In the genomic region with DNA sequence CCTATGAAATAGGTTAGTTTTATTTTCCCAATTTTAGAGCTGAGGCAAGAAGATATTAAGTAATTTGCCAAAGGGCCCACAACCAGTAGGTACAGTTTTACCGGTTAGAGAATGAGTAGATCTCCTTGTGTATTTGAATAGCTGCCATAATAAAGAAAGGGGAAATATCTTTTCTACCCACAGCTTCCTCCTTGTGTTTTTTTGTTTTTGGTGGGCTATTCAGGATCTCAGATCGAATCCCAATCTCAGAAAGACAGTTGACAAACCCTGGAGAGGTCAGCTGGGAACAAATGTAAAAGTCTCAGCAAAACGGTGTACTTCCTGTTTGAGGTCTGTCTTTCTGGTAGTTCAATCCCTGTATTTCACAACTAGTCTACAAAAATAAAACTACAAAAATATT, we compare ENCODE assay signal across 9 cellular contexts. TPM values are rescaled to one million over a fixed set of nuclear protein-coding genes. Genes with fewer than 3 reads are reported as not detected.
DNase-seq lines count a peak whose midpoint lies in the region; ATAC-seq, FAIRE-seq and TF ChIP-seq lines count a peak whose summit lies in the region.
"Had no signal": no experiment of that assay in that cellular context is flagged by ENCODE, and none has a peak within 500 bp of the region (broad histone marks: within the 10 kb centered on the region; RNA-seq: fewer than 3 reads in every experiment).

No MANE protein-coding gene starts in this region.

- no peak for DNase-seq in CD4-positive, CD25-positive, alpha-beta regulatory T cell
- no peak for DNase-seq in Peyer's patch
- DNase-seq in left lobe of liver (ENCODE audit: low spot score) = no peak
- no peak for DNase-seq in kidney
- no peak for DNase-seq in esophagus muscularis mucosa (ENCODE audit: extremely low spot score)
- DNase-seq in Caco-2 = no peak
- DNase-seq: NCI-H1105 treated with DMSO at 0.1 percent for 48 hours had no signal

- H3K9me3 Mint-ChIP-seq in CD4-positive, CD25-positive, alpha-beta regulatory T cell = no peaks in the 10 kb centered on the region
- H3K9me3 Mint-ChIP-seq in Caco-2 (ENCODE audit: unreplicated experiment) = no peaks in the 10 kb centered on the region

- peaks cover 19 to 21% (median 20%) of the 10 kb centered on the region in 4 donors for H3K4me1 Mint-ChIP-seq in CD4-positive, CD25-positive, alpha-beta regulatory T cell
- peaks cover 4% of the 10 kb centered on the region for H3K4me1 Mint-ChIP-seq in Caco-2 (ENCODE audit: low read depth, unreplicated experiment)

- no peak overlapping the region for H3K9ac ChIP-seq in kidney (ENCODE audit: low read length in 2 of 2)

- H3K36me3 ChIP-seq in CD4-positive, CD25-positive, alpha-beta regulatory T cell (ENCODE audit: control insufficient read depth, insufficient read depth, low read length) = no peaks in the 10 kb centered on the region
- H3K36me3 ChIP-seq in Peyer's patch (no peaks in the 10 kb centered on the region), kidney (ENCODE audit: control insufficient read depth in 1 of 2, insufficient read depth in 2 of 2, low read length in 2 of 2) (no peaks in the 10 kb centered on the region), esophagus muscularis mucosa (no peaks in the 10 kb centered on the region), Caco-2 (ENCODE audit: control insufficient read depth, insufficient read depth, low read length) (no peaks in the 10 kb centered on the region; the same call in 1 of the 2 replicates)

- H3K4me3 Mint-ChIP-seq in CD4-positive, CD25-positive, alpha-beta regulatory T cell = peak overlapping the region; percentile 11 to 80 (median 59)
- no peak overlapping the region for H3K4me3 Mint-ChIP-seq in Caco-2 (ENCODE audit: unreplicated experiment)

- no peak for TF ChIP-seq POLR2A in Peyer's patch (IDR thresholded peaks at IDR 0.05)
- no peak for TF ChIP-seq POLR2A in esophagus muscularis mucosa (IDR thresholded peaks at IDR 0.05; ENCODE audit: low read depth)

- intact Hi-C loops in kidney (cut with DNase I) = no loop called here
- intact Hi-C loops in esophagus muscularis mucosa (cut with DNase I) = no loop called here
- intact Hi-C loops in Caco-2 (cut with micrococcal nuclease; ENCODE audit: unreplicated experiment) = no loop called here

- CTCF ChIA-PET in Caco-2 (lab: Charles Lee) = no interaction called here

- no TSS peak for BruUV-seq in Caco-2 (replicated peaks; lab: Mats Ljungman, UMichigan)

- H3K27me3 ChIP-seq in CD4-positive, CD25-positive, alpha-beta regulatory T cell (ENCODE audit: control insufficient read depth, insufficient read depth, low read length) = no peaks in the 10 kb centered on the region
- H3K27me3 ChIP-seq in Peyer's patch = no peaks in the 10 kb centered on the region
- no peaks in the 10 kb centered on the region for H3K27me3 ChIP-seq in esophagus muscularis mucosa
- H3K27me3 ChIP-seq in Caco-2 (replicated peaks; ENCODE audit: control insufficient read depth, insufficient read depth, low read length) = no peaks in the 10 kb centered on the region

- no peak for TF ChIP-seq CTCF in Peyer's patch (IDR thresholded peaks at IDR 0.05)
- TF ChIP-seq CTCF in kidney (IDR thresholded peaks at IDR 0.05; ENCODE audit: borderline replicate concordance, extremely low read depth, insufficient read depth) = no peak
- TF ChIP-seq CTCF in esophagus muscularis mucosa (IDR thresholded peaks at IDR 0.05) = no peak
- no peak for TF ChIP-seq CTCF in Caco-2 (IDR thresholded peaks at IDR 0.05; ENCODE audit: insufficient read depth in 1 of 2, low read depth in 1 of 2, low read length in 1 of 2, severe bottlenecking in 1 of 2, unreplicated experiment in 1 of 2)

- peaks cover 4% of the 10 kb centered on the region for H3K36me3 Mint-ChIP-seq in CD4-positive, CD25-positive, alpha-beta regulatory T cell
- no peaks in the 10 kb centered on the region for H3K36me3 Mint-ChIP-seq in Caco-2 (ENCODE audit: insufficient read depth, unreplicated experiment)

- WGBS in esophagus muscularis mucosa = 53% methylated on average over 3 of the region's 3 CpGs

- POLR2A ChIA-PET in Caco-2 (lab: Charles Lee) = no interaction called here

- peak overlapping the region; percentile 86 to 98 (median 91) for H3K27ac Mint-ChIP-seq in CD4-positive, CD25-positive, alpha-beta regulatory T cell
- H3K27ac Mint-ChIP-seq in Caco-2 (ENCODE audit: unreplicated experiment) = no peak overlapping the region

- peak; percentile 13 to 35 for ATAC-seq in CD4-positive, CD25-positive, alpha-beta regulatory T cell (ENCODE audit: low read depth in 2 of 2)
- peak; percentile 30 for ATAC-seq in GM21825 (IDR thresholded peaks at IDR 0.05; ENCODE audit: unreplicated experiment)
- peak; percentile 36 for ATAC-seq in left lobe of liver
- no peak for ATAC-seq in HG03565 (IDR thresholded peaks at IDR 0.05; ENCODE audit: unreplicated experiment)

- peak overlapping the region; percentile 29 for H3K4me3 ChIP-seq in CD4-positive, CD25-positive, alpha-beta regulatory T cell (ENCODE audit: low read depth, low read length)
- H3K4me3 ChIP-seq in Peyer's patch = no peak overlapping the region
- no peak overlapping the region for H3K4me3 ChIP-seq in kidney (ENCODE audit: low read length in 2 of 2)
- H3K4me3 ChIP-seq in esophagus muscularis mucosa = no peak overlapping the region
- H3K4me3 ChIP-seq in Caco-2 (ENCODE audit: low read depth, low read length) = no peak overlapping the region

- no peak for FAIRE-seq in kidney (lab: Jason Lieb, UNC)

- TF ChIP-seq EP300 in esophagus muscularis mucosa (IDR thresholded peaks at IDR 0.05) = no peak

- H3K27ac ChIP-seq in CD4-positive, CD25-positive, alpha-beta regulatory T cell (ENCODE audit: insufficient read depth, low read length, poor library complexity, severe bottlenecking) = peak overlapping the region; percentile 70
- peak overlapping the region; percentile 6 to 60 (median 37) for H3K27ac ChIP-seq in Peyer's patch
- peak overlapping the region in 1 of 2 donors; percentile 30 for H3K27ac ChIP-seq in kidney (ENCODE audit: low read depth in 2 of 2, low read length in 2 of 2)
- H3K27ac ChIP-seq in esophagus muscularis mucosa (replicated peaks in 1 of 4) = peak overlapping the region in 1 of 4 donors; percentile 39

- no peaks in the 10 kb centered on the region for H3K9me3 ChIP-seq in CD4-positive, CD25-positive, alpha-beta regulatory T cell (ENCODE audit: control insufficient read depth in 2 of 2, low read length in 2 of 2)
- H3K9me3 ChIP-seq in Peyer's patch (no peaks in the 10 kb centered on the region), kidney (ENCODE audit: control insufficient read depth in 1 of 2, low read length in 2 of 2) (no peaks in the 10 kb centered on the region), esophagus muscularis mucosa (no peaks in the 10 kb centered on the region), Caco-2 (no peaks in the 10 kb centered on the region)

- peaks cover 8% of the 10 kb centered on the region for H3K4me1 ChIP-seq in CD4-positive, CD25-positive, alpha-beta regulatory T cell (ENCODE audit: control insufficient read depth, insufficient read depth, low read length, poor library complexity, severe bottlenecking)
- H3K4me1 ChIP-seq in Peyer's patch (no peaks in the 10 kb centered on the region), kidney (ENCODE audit: control insufficient read depth in 1 of 2, insufficient read depth in 1 of 2, low read depth in 1 of 2, low read length in 2 of 2) (peaks cover 0 to under 1% of the 10 kb centered on the region in 2 donors), esophagus muscularis mucosa (peaks cover 0 to 14% (median 12%) of the 10 kb centered on the region in 4 donors), Caco-2 (peaks cover 9% of the 10 kb centered on the region)

- no peaks in the 10 kb centered on the region for H3K27me3 Mint-ChIP-seq in CD4-positive, CD25-positive, alpha-beta regulatory T cell
- no peaks in the 10 kb centered on the region for H3K27me3 Mint-ChIP-seq in Caco-2 (ENCODE audit: insufficient read depth, unreplicated experiment)

RNA-seq across cellular contexts. Expression of a gene that starts 11.8 kb away (rescaled TPM):
- total RNA-seq in CD4-positive, CD25-positive, alpha-beta regulatory T cell = 6.1 TPM
- 1 to 10 TPM; 3.1 to 6.1 (median 4.2) TPM for polyA plus RNA-seq in CD4-positive, CD25-positive, alpha-beta regulatory T cell
- total RNA-seq in Peyer's patch (10 to 100 TPM in 3 of 4 donors, 1 to 10 TPM in 1; 7.4 to 82.7 (median 50.6) TPM), left lobe of liver (74.9 TPM), kidney (19.5 TPM), esophagus muscularis mucosa (10 to 100 TPM in 1 of 4 donors, 1 to 10 TPM in 3; 8.3 to 10.8 (median 8.9) TPM), Caco-2 (2022) (57.8 and 64.9 TPM in 2 replicates)
- 20.1 TPM for polyA plus RNA-seq in kidney (ENCODE audit: insufficient read depth, low read depth, low replicate concordance)

RNA-seq across cellular contexts. Expression of a gene that starts 12.1 kb away (rescaled TPM):
- 24.9 TPM for total RNA-seq in CD4-positive, CD25-positive, alpha-beta regulatory T cell
- 1 to 10 TPM; 7.1 to 9.8 (median 8.9) TPM for polyA plus RNA-seq in CD4-positive, CD25-positive, alpha-beta regulatory T cell
- total RNA-seq in Peyer's patch (10 to 100 TPM; 25.9 to 44.6 (median 32.5) TPM), left lobe of liver (12.2 TPM), kidney (34.8 TPM), esophagus muscularis mucosa (10 to 100 TPM; 18.1 to 23.0 (median 20.6) TPM), Caco-2 (2022) (20.1 TPM in 2 replicates)
- 11.0 TPM for polyA plus RNA-seq in kidney (ENCODE audit: insufficient read depth, low read depth, low replicate concordance)

RNA-seq across cellular contexts. Expression of a gene that starts 42.2 kb away (rescaled TPM):
- 26.3 TPM for total RNA-seq in CD4-positive, CD25-positive, alpha-beta regulatory T cell
- 100 to 1,000 TPM; 161 to 182 (median 173) TPM for polyA plus RNA-seq in CD4-positive, CD25-positive, alpha-beta regulatory T cell
- total RNA-seq in Peyer's patch = 10 to 100 TPM; 13.6 to 28.4 (median 25.0) TPM
- total RNA-seq in left lobe of liver = 17.8 TPM
- total RNA-seq in kidney = 28.5 TPM
- polyA plus RNA-seq in kidney (ENCODE audit: insufficient read depth, low read depth, low replicate concordance) = 76.2 TPM
- total RNA-seq in esophagus muscularis mucosa = 10 to 100 TPM; 41.5 to 77.2 (median 48.5) TPM
- total RNA-seq in Caco-2 (2022) = 27.3 and 29.3 TPM in 2 replicates

RNA-seq across cellular contexts. Expression of a gene that starts 42.3 kb away (rescaled TPM):
- 22.9 TPM for total RNA-seq in CD4-positive, CD25-positive, alpha-beta regulatory T cell
- polyA plus RNA-seq in CD4-positive, CD25-positive, alpha-beta regulatory T cell = 10 to 100 TPM; 18.4 to 25.7 (median 22.5) TPM
- total RNA-seq in Peyer's patch = 10 to 100 TPM; 11.4 to 33.0 (median 19.5) TPM
- total RNA-seq in left lobe of liver = 12.0 TPM
- 20.0 TPM for total RNA-seq in kidney
- 12.8 TPM for polyA plus RNA-seq in kidney (ENCODE audit: insufficient read depth, low read depth, low replicate concordance)
- 10 to 100 TPM; 12.0 to 18.1 (median 16.3) TPM for total RNA-seq in esophagus muscularis mucosa
- 37.5 and 38.6 TPM in 2 replicates for total RNA-seq in Caco-2 (2022)
